Comparison of ENCODE assay signal across 33 cellular contexts in genomic region chr21:19832551-19832950, GRCh38.
"Had no signal": no experiment of that assay in that cellular context is flagged by ENCODE, and none has a peak within 500 bp of the region (broad histone marks: within the 10 kb centered on the region; RNA-seq: fewer than 3 reads in every experiment).

No MANE protein-coding gene starts in this region.

- H3K4me3 ChIP-seq: adrenal gland, body of pancreas, breast epithelium had no signal

- DNase-seq: activated B cell treated with CpG ODN at 0.5 μM for 24 hours; activated CD4-positive, alpha-beta memory T cell treated with anti-CD3 and anti-CD28 coated beads for 36 hours; activated CD4-positive, alpha-beta T cell treated with anti-CD3 and anti-CD28 coated beads for 4 hours; activated CD4-positive, alpha-beta T cell treated with anti-CD3 and anti-CD28 coated beads, Interleukin-2, amount 10 ng/mL, durations not matched to agents 24 days and 14 days; activated CD4-positive, alpha-beta T cell treated with anti-CD3 and anti-CD28 coated beads, Interleukin-2, amount 50 U/mL, for 1 hour; activated CD4-positive, alpha-beta T cell treated with anti-CD3 and anti-CD28 coated beads, Interleukin-2, amount 50 U/mL, for 4 hours; activated CD4-positive, CD25-positive, alpha-beta regulatory T cell treated with anti-CD3 and anti-CD28 coated beads, Interleukin-2, amount 50 U/mL, for 72 hours; activated CD8-positive, alpha-beta memory T cell treated with anti-CD3 and anti-CD28 coated beads, Interleukin-2, amount 50 U/mL, for 4 hours; activated CD8-positive, alpha-beta T cell treated with anti-CD3 and anti-CD28 coated beads for 36 hours; activated effector memory CD4-positive, alpha-beta T cell treated with anti-CD3 and anti-CD28 coated beads, Interleukin-2, amount 50 U/mL, for 16 hours; activated gamma-delta T cell treated with Interleukin-2 at 50 U/mL for 16 hours; activated naive CD4-positive, alpha-beta T cell; activated naive CD4-positive, alpha-beta T cell treated with anti-CD3 and anti-CD28 coated beads for 36 hours; activated naive CD4-positive, alpha-beta T cell treated with anti-CD3 and anti-CD28 coated beads, Interleukin-2, amount 50 U/mL, for 16 hours; activated naive CD8-positive, alpha-beta T cell treated with anti-CD3 and anti-CD28 coated beads for 36 hours; activated T-cell treated with anti-CD3 and anti-CD28 coated beads for 4 hours; activated T-cell treated with anti-CD3 and anti-CD28 coated beads, Interleukin-2, amount 50 U/mL, for 1 hour; activated T-cell treated with anti-CD3 and anti-CD28 coated beads, Interleukin-2, amount 50 U/mL, for 4 hours; activated T-cell treated with anti-CD3 and anti-CD28 coated beads, Interleukin-2, amount 50 U/mL, for 72 hours; adrenal gland; amniotic stem cell; aorta; body of pancreas; brain microvascular endothelial cell; central memory CD4-positive, alpha-beta T cell; T-helper 2 cell; T-helper 9 cell had no signal

- H3K27ac ChIP-seq: adrenal gland, body of pancreas, brain microvascular endothelial cell, breast epithelium, VCaP had no signal

- FAIRE-seq: astrocyte, TTC549 had no signal

- H3K36me3 ChIP-seq: adrenal gland, brain microvascular endothelial cell, breast epithelium had no signal

- H3K27me3 ChIP-seq: adrenal gland, body of pancreas, brain microvascular endothelial cell, breast epithelium had no signal

- ATAC-seq: activated CD8-positive, alpha-beta T cell treated with anti-CD3 and anti-CD28 coated beads for 36 hours; activated naive CD4-positive, alpha-beta T cell treated with anti-CD3 and anti-CD28 coated beads, Interleukin-2, amount 50 U/mL, for 72 hours; activated T-cell treated with anti-CD3 and anti-CD28 coated beads, Interleukin-2, amount 50 U/mL, for 4 hours; activated T-cell treated with anti-CD3 and anti-CD28 coated beads, Interleukin-2, amount 50 U/mL, for 72 hours; activated T-helper 17 cell treated with anti-CD3 and anti-CD28 coated beads, Interleukin-2, amount 50 U/mL, for 72 hours; body of pancreas had no signal

- H3K4me1 ChIP-seq: adrenal gland, body of pancreas, breast epithelium had no signal

- H3K9me3 ChIP-seq: adrenal gland, body of pancreas, breast epithelium had no signal
